Comparison of ENCODE assay signal across 8 cellular contexts in the genomic region with DNA sequence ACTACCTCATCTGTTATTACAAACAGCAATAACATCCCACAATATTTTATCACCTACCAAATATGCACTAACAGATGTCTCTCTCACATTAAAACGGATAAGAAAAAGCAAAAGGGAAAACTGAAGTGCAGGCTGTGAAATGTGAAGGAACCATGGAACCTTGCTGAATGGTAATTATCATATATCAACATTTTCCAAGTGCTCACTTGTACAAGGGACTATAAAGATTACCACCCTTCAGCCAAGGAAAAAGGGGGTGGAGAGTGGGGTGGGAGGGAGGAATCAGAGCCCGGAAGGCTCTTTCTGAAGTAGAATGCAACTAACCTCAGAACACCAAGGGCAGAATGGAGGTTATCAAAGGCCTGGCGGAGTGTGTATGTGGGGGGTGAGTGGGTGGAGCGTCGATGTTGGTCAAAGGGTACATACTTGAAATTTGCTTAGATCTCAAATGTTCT. TPM values are rescaled to one million over a fixed set of nuclear protein-coding genes. Genes with fewer than 3 reads are reported as not detected.
DNase-seq lines count a peak whose midpoint lies in the region; ATAC-seq and TF ChIP-seq lines count a peak whose summit lies in the region.

No MANE protein-coding gene starts in this region.

- no peaks in the 10 kb centered on the region for H3K27me3 Mint-ChIP-seq in T-helper 17 cell
- H3K27me3 Mint-ChIP-seq in naive B cell = no peaks in the 10 kb centered on the region

- H3K27ac Mint-ChIP-seq in T-helper 17 cell = peak overlapping the region; percentile 93
- peak overlapping the region in 4 of 6 donors; percentile 51 to 95 (median 75) for H3K27ac Mint-ChIP-seq in naive B cell

- TF ChIP-seq CTCF in dorsolateral prefrontal cortex (IDR thresholded peaks at IDR 0.05 in 54 of 56, conservative IDR thresholded peaks at IDR 0.05 in 2 of 56; ENCODE audit: low read depth in 1 of 56, partially characterized antibody in 56 of 56) = no peak

- peaks cover 2% of the 10 kb centered on the region for H3K36me3 Mint-ChIP-seq in T-helper 17 cell (ENCODE audit: low read depth)
- H3K36me3 Mint-ChIP-seq in naive B cell = peaks cover 0 to 8% of the 10 kb centered on the region in 2 donors

- H3K27me3 ChIP-seq in dorsolateral prefrontal cortex = no peaks in the 10 kb centered on the region

- no peaks in the 10 kb centered on the region for H3K9me3 ChIP-seq in T-helper 17 cell (ENCODE audit: control insufficient read depth, low read length, poor library complexity, severe bottlenecking)

- H3K27ac ChIP-seq in dorsolateral prefrontal cortex = peak overlapping the region in 36 of 59 donors; percentile 8 to 98 (median 96)

- H3K4me1 Mint-ChIP-seq in T-helper 17 cell = peaks cover 12% of the 10 kb centered on the region
- H3K4me1 Mint-ChIP-seq in naive B cell = peaks cover 14 to 36% (median 17%) of the 10 kb centered on the region in 3 donors

- intact Hi-C loops in dorsolateral prefrontal cortex (cut with DNase I) = loop anchor here in 1 of 2 donors (10.0 kb wide), 1 partner anchor 96 kb away; no protein-coding TSS in a partner anchor

- H3K4me3 Mint-ChIP-seq in T-helper 17 cell (peak overlapping the region; percentile 97), naive B cell (peak overlapping the region; percentile 91 to 99 (median 96))

- no peaks in the 10 kb centered on the region for H3K9me3 Mint-ChIP-seq in naive B cell

- ATAC-seq in T-helper 17 cell (no peak), naive B cell (ENCODE audit: low read depth in 2 of 2) (no peak)

- peak; percentile 1 for DNase-seq in DMS153 treated with DMSO at 0.1 percent for 48 hours (lab: John Stamatoyannopoulos, UW; ENCODE audit: unreplicated experiment)
- DNase-seq in DMS153 (lab: John Stamatoyannopoulos, UW) = no peak
- DNase-seq in T-helper 17 cell = peak in 1 of 3 donors; percentile 12
- no peak for DNase-seq in dorsolateral prefrontal cortex
- no peak for DNase-seq in naive B cell
- no peak for DNase-seq in GOT3 (lab: John Stamatoyannopoulos, UW)
- no peak for DNase-seq in DMS114 treated with DMSO at 0.1 percent for 48 hours (lab: John Stamatoyannopoulos, UW; ENCODE audit: unreplicated experiment)
- DNase-seq in cortex of kidney (lab: John Stamatoyannopoulos, UW) = no peak

- H3K4me3 ChIP-seq in dorsolateral prefrontal cortex = peak overlapping the region in 58 of 59 donors; percentile 80 to 100 (median 96)

RNA-seq across cellular contexts. Expression of a gene that starts 1.2 kb away (rescaled TPM):
- total RNA-seq in T-helper 17 cell (10 to 100 TPM; 67.3 to 87.2 TPM), dorsolateral prefrontal cortex (10 to 100 TPM; 34.3 to 83.7 (median 49.3) TPM)
- polyA plus RNA-seq in naive B cell (ENCODE audit: low read depth in 6 of 6) = 100 to 1,000 TPM in 5 of 6 donors, 10 to 100 TPM in 1; 89.3 to 127 (median 110) TPM
